In the genomic region with DNA sequence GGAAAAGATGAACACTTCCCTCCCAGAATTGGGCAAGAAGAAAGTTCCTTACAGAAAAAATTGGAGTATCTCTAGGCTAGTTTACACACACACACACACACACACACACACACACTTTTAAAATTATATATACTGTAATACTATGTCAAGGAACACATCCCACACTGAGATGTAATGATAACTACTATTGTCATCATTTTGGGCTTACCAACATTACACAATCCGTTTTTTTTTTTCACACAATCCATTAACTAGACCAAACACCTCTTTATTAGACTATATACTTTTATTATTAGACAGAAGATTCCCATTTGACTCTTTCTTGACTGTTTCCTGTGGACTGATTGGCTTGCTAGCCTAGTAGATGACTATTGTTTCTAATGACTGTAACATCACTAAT, we compare ENCODE assay signal across 2 cellular contexts.
TF ChIP-seq lines count a peak whose summit lies in the region.

No MANE protein-coding gene starts in this region.

TF ChIP-seq in A549, 52 proteins besides CTCF, POLR2A, EP300 and RAD21:
- no peak for TF ChIP-seq CEBPB (IDR thresholded peaks at IDR 0.05)
- no peak for TF ChIP-seq CHD2 (IDR thresholded peaks at IDR 0.05; ENCODE audit: low read length, partially characterized antibody)
- TF ChIP-seq NR3C1 (IDR thresholded peaks at IDR 0.05) = no peak
- no peak for TF ChIP-seq MAFK (IDR thresholded peaks at IDR 0.05; ENCODE audit: partially characterized antibody)
- no peak for TF ChIP-seq PHF8 (IDR thresholded peaks at IDR 0.05; ENCODE audit: borderline replicate concordance, low read depth)

TF ChIP-seq in endothelial cell of umbilical vein, 7 proteins besides CTCF, POLR2A, EP300 and RAD21:
- no peak for TF ChIP-seq GATA2 (IDR thresholded peaks at IDR 0.05; ENCODE audit: insufficient read depth, insufficient read length, low read depth, low read length)
- TF ChIP-seq MYC (IDR thresholded peaks at IDR 0.05; ENCODE audit: low read depth, low read length) = no peak
